8 cellular contexts compared by ENCODE assay signal in the genomic region with DNA sequence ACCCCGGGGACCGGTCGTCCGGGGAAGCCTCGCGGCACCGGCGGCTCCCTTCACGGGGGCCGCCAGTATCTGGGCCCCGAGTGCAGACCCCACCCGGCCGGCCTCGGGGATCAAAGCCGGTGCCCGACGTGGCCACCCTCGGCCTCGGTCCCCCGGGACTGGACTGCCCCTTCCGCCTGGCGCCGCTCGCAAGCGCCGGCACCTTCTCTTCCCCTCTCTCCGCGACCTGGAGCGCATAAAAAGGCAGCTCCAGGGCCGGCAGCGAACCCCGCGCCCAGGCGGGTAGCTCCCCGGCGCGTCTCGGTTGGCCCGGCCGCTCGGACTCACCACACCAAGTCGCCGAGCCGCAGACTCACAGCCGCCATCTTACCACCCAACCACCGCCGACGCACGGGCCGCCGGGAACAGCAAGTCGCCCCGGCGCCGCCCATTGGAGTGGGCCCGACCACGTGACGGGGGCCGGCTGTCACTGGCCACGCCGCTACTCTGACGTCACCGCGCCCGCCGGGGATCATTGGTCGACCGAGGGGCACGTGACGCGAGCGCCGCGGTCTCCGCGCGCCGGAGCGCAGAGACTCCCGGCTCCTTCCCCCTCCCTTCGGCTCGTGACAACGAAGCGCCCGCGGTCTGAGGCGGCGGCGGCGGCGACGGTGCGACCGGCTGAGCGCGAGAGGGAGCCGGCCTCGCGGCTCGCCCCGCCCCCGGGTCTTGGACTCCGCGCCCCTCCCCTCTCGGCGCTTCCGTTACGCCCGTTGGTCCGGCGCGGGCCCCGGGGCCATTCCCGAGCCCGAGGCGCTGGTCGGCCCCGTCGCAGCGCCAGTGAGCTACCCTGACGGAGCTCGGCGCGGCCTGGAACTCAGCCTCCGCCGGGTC.
DNase-seq lines count a peak whose midpoint lies in the region; ATAC-seq and FAIRE-seq lines count a peak whose summit lies in the region.

Gene GLYR1 (minus strand): TSS at position 388 of the 873 bp plus-strand sequence. CDS start 23 bp downstream, at position 365.
A gene with protein sequence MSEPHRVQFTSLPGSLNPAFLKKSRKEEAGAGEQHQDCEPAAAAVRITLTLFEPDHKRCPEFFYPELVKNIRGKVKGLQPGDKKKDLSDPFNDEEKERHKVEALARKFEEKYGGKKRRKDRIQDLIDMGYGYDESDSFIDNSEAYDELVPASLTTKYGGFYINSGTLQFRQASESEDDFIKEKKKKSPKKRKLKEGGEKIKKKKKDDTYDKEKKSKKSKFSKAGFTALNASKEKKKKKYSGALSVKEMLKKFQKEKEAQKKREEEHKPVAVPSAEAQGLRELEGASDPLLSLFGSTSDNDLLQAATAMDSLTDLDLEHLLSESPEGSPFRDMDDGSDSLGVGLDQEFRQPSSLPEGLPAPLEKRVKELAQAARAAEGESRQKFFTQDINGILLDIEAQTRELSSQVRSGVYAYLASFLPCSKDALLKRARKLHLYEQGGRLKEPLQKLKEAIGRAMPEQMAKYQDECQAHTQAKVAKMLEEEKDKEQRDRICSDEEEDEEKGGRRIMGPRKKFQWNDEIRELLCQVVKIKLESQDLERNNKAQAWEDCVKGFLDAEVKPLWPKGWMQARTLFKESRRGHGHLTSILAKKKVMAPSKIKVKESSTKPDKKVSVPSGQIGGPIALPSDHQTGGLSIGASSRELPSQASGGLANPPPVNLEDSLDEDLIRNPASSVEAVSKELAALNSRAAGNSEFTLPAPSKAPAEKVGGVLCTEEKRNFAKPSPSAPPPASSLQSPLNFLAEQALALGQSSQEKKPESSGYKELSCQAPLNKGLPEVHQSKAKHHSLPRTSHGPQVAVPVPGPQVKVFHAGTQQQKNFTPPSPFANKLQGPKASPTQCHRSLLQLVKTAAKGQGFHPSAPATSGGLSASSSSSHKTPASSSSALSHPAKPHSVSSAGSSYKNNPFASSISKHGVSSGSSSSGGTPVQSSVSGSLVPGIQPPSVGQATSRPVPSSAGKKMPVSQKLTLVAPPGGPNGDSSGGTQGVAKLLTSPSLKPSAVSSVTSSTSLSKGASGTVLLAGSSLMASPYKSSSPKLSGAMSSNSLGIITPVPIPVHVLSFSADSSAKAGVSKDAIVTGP (N-terminal part only) (plus strand): TSS at position 581 of the 873 bp plus-strand sequence. CDS start 5,437 bp downstream, outside the sequence.

- FAIRE-seq in islet of Langerhans (lab: Jason Lieb, UNC) = peak; percentile 51

- no peaks in the 10 kb centered on the region for H3K27me3 Mint-ChIP-seq in central memory CD8-positive, alpha-beta T cell

- ATAC-seq in GM19023 (IDR thresholded peaks at IDR 0.05; ENCODE audit: unreplicated experiment) (peak; percentile 87), HG03280 (IDR thresholded peaks at IDR 0.05; ENCODE audit: unreplicated experiment) (peak; percentile 86)
- ATAC-seq in central memory CD8-positive, alpha-beta T cell (replicated peaks; ENCODE audit: extremely low read depth, poor library complexity, severe bottlenecking) = peak; percentile 87

- H3K4me1 Mint-ChIP-seq in central memory CD8-positive, alpha-beta T cell = peaks cover 51% of the 10 kb centered on the region

- DNase-seq in AG08396 (ENCODE audit: low spot score) (peak; percentile 99), NCI-H345 treated with DMSO at 0.1 percent for 48 hours (lab: John Stamatoyannopoulos, UW; ENCODE audit: unreplicated experiment) (peak; percentile 97)
- DNase-seq in activated CD4-positive, CD25-positive, alpha-beta regulatory T cell treated with anti-CD3 and anti-CD28 coated beads, Interleukin-2, amount 50 U/mL, for 16 hours (ENCODE audit: low read depth, low spot score) = peak; percentile 99
- peak; percentile 98 to 99 for DNase-seq in central memory CD8-positive, alpha-beta T cell (ENCODE audit: low spot score in 2 of 2)
- peak; percentile 100 for DNase-seq in stimulated activated CD4-positive, alpha-beta T cell treated with anti-CD3 and anti-CD28 coated beads, Interleukin-12 subunit alpha, Interleukin-12 subunit beta, amount 100 ng/mL, for 4 hours

- peak within 1 kb of the TSS; percentile 95 for H3K27ac Mint-ChIP-seq in central memory CD8-positive, alpha-beta T cell (ENCODE audit: low read depth)

- H3K4me3 Mint-ChIP-seq in central memory CD8-positive, alpha-beta T cell = peak within 1 kb of the TSS; percentile 94

- H3K36me3 Mint-ChIP-seq in central memory CD8-positive, alpha-beta T cell (ENCODE audit: insufficient read depth) = peaks cover 34% of the 10 kb centered on the region

- no peaks in the 10 kb centered on the region for H3K9me3 Mint-ChIP-seq in central memory CD8-positive, alpha-beta T cell

Comparison
In these comparisons a context has a peak if more than half of its experiments do, and no peak if none do; other contexts are left out.
1. Peak in every context shown above with its lines: DNase-seq and ATAC-seq.